ENCODE assay signal across 1 cellular context in genomic region chr5:10762178-10762775, GRCh38.
TF ChIP-seq lines count a peak whose summit lies in the region.

No MANE protein-coding gene starts in this region.

TF ChIP-seq in K562, 482 proteins besides CTCF, POLR2A, EP300 and RAD21 (continued from another document and continues in another):
- no peak for TF ChIP-seq NKRF (IDR thresholded peaks at IDR 0.05; ENCODE audit: borderline replicate concordance)
- no peak for TF ChIP-seq ZNF655 (CRISPR knock-in tag; IDR thresholded peaks at IDR 0.05)
- TF ChIP-seq TCFL5 (CRISPR knock-in tag; conservative IDR thresholded peaks at IDR 0.05): no peak
- peak; percentile 95 for TF ChIP-seq CEBPB (tag; IDR thresholded peaks at IDR 0.05)
- TF ChIP-seq SAP30 (IDR thresholded peaks at IDR 0.05; ENCODE audit: borderline replicate concordance, insufficient read depth, low read depth, low read length, poor library complexity, severe bottlenecking): no peak
- TF ChIP-seq ZNF23 (CRISPR knock-in tag; IDR thresholded peaks at IDR 0.05): no peak
- peak; percentile 76 for TF ChIP-seq MAX (CRISPR knock-in tag; IDR thresholded peaks at IDR 0.05)
- no peak for TF ChIP-seq ZNF518B (CRISPR knock-in tag; IDR thresholded peaks at IDR 0.05)
- no peak for TF ChIP-seq ETV1 (tag; conservative IDR thresholded peaks at IDR 0.05; ENCODE audit: low read depth)
- no peak for TF ChIP-seq ZBTB40 (IDR thresholded peaks at IDR 0.05)
- TF ChIP-seq ZBTB40 (CRISPR knock-in tag; IDR thresholded peaks at IDR 0.05): no peak
- no peak for TF ChIP-seq MTA2 (IDR thresholded peaks at IDR 0.05; ENCODE audit: low read depth)
- peak; percentile 61; the same call in 1 of the 2 replicates for TF ChIP-seq ZNF398 (CRISPR knock-in tag; IDR thresholded peaks at IDR 0.05)
- no peak for TF ChIP-seq MYNN (IDR thresholded peaks at IDR 0.05)
- no peak for TF ChIP-seq MYNN (CRISPR knock-in tag; IDR thresholded peaks at IDR 0.05)
- TF ChIP-seq CLOCK (CRISPR knock-in tag; IDR thresholded peaks at IDR 0.05; ENCODE audit: borderline replicate concordance): no peak
- TF ChIP-seq IRF1 (CRISPR knock-in tag; IDR thresholded peaks at IDR 0.05; ENCODE audit: borderline replicate concordance): no peak
- TF ChIP-seq ZFPM2 (CRISPR knock-in tag; IDR thresholded peaks at IDR 0.05): no peak
- TF ChIP-seq MAFK (IDR thresholded peaks at IDR 0.05; ENCODE audit: low read length): no peak
- no peak for TF ChIP-seq RNF219 (CRISPR knock-in tag; IDR thresholded peaks at IDR 0.05)
- TF ChIP-seq CHCHD3 (CRISPR knock-in tag; IDR thresholded peaks at IDR 0.05): no peak
- no peak for TF ChIP-seq PATZ1 (CRISPR knock-in tag; IDR thresholded peaks at IDR 0.05; ENCODE audit: borderline replicate concordance)
- peak; percentile 56; the same call in 1 of the 2 replicates for TF ChIP-seq ELF1 (tag; IDR thresholded peaks at IDR 0.05)
- no peak for TF ChIP-seq ZNF224 (CRISPR knock-in tag; IDR thresholded peaks at IDR 0.05)
- TF ChIP-seq TFAM (CRISPR knock-in tag; conservative IDR thresholded peaks at IDR 0.05): no peak
- no peak for TF ChIP-seq HNRNPL (IDR thresholded peaks at IDR 0.05; ENCODE audit: low read depth, low read length)
